11 cellular contexts compared by ENCODE assay signal in genomic region chr7:116353614-116354013, GRCh38.
DNase-seq lines count a peak whose midpoint lies in the region; ATAC-seq and TF ChIP-seq lines count a peak whose summit lies in the region.
"Had no signal": no experiment of that assay in that cellular context is flagged by ENCODE, and none has a peak within 500 bp of the region (broad histone marks: within the 10 kb centered on the region; RNA-seq: fewer than 3 reads in every experiment).

No MANE protein-coding gene starts in this region.

- H3K9me3 Mint-ChIP-seq in chondrocyte (ENCODE audit: low read depth) (peaks cover 7% of the 10 kb centered on the region), glutamatergic neuron (ENCODE audit: unreplicated experiment) (no peaks in the 10 kb centered on the region), natural killer cell (no peaks in the 10 kb centered on the region)
- no peaks in the 10 kb centered on the region for H3K9me3 Mint-ChIP-seq in activated CD8-positive, alpha-beta memory T cell treated with anti-CD3 and anti-CD28 coated beads, Interleukin-2, amount 10 ng/mL, durations not matched to agents 7 days and 5 days (ENCODE audit: low read depth)

- H3K36me3 ChIP-seq in right lobe of liver (no peaks in the 10 kb centered on the region), thoracic aorta (no peaks in the 10 kb centered on the region)

- peak overlapping the region; percentile 44 to 69 (median 68) for H3K27ac ChIP-seq in right lobe of liver
- H3K27ac ChIP-seq in thoracic aorta: peak overlapping the region; percentile 79 to 85

- H3K4me1 Mint-ChIP-seq in chondrocyte (ENCODE audit: low read depth): peaks cover 59% of the 10 kb centered on the region
- H3K4me1 Mint-ChIP-seq in activated CD8-positive, alpha-beta memory T cell treated with anti-CD3 and anti-CD28 coated beads, Interleukin-2, amount 10 ng/mL, durations not matched to agents 7 days and 5 days: no peaks in the 10 kb centered on the region
- H3K4me1 Mint-ChIP-seq in glutamatergic neuron (ENCODE audit: low read depth, unreplicated experiment): no peaks in the 10 kb centered on the region
- H3K4me1 Mint-ChIP-seq in natural killer cell: peaks cover 0 to 6% of the 10 kb centered on the region in 2 donors
- H3K4me1 Mint-ChIP-seq: activated naive CD8-positive, alpha-beta T cell treated with anti-CD3 and anti-CD28 coated beads, Interleukin-2, amount 10 ng/mL, durations not matched to agents 7 days and 5 days; naive thymus-derived CD4-positive, alpha-beta T cell had no signal

- H3K27me3 ChIP-seq in right lobe of liver (no peaks in the 10 kb centered on the region), thoracic aorta (replicated peaks; ENCODE audit: insufficient read depth) (no peaks in the 10 kb centered on the region)

- no peak for TF ChIP-seq POLR2A in right lobe of liver (IDR thresholded peaks at IDR 0.05)

- H3K27ac Mint-ChIP-seq in chondrocyte (ENCODE audit: unreplicated experiment) (peak overlapping the region; percentile 98), glutamatergic neuron (ENCODE audit: unreplicated experiment) (no peak overlapping the region), natural killer cell (no peak overlapping the region)
- no peak overlapping the region for H3K27ac Mint-ChIP-seq in activated CD8-positive, alpha-beta memory T cell treated with anti-CD3 and anti-CD28 coated beads, Interleukin-2, amount 10 ng/mL, durations not matched to agents 7 days and 5 days
- H3K27ac Mint-ChIP-seq: activated naive CD8-positive, alpha-beta T cell treated with anti-CD3 and anti-CD28 coated beads, Interleukin-2, amount 10 ng/mL, durations not matched to agents 7 days and 5 days; naive thymus-derived CD4-positive, alpha-beta T cell had no signal

- no peaks in the 10 kb centered on the region for H3K9me3 ChIP-seq in right lobe of liver
- H3K9me3 ChIP-seq in thoracic aorta: no peaks in the 10 kb centered on the region

- intact Hi-C loops in right lobe of liver (cut with DNase I) (no loop called here), natural killer cell (cut with micrococcal nuclease) (no loop called here)

- no peaks in the 10 kb centered on the region for H3K27me3 Mint-ChIP-seq in chondrocyte (ENCODE audit: low read depth)
- peaks cover 21% of the 10 kb centered on the region for H3K27me3 Mint-ChIP-seq in activated CD8-positive, alpha-beta memory T cell treated with anti-CD3 and anti-CD28 coated beads, Interleukin-2, amount 10 ng/mL, durations not matched to agents 7 days and 5 days
- peaks cover 2% of the 10 kb centered on the region for H3K27me3 Mint-ChIP-seq in glutamatergic neuron (ENCODE audit: unreplicated experiment)
- peaks cover 7 to 9% of the 10 kb centered on the region in 2 donors for H3K27me3 Mint-ChIP-seq in natural killer cell (ENCODE audit: low read depth in 2 of 2)

- H3K36me3 Mint-ChIP-seq in chondrocyte (ENCODE audit: low read depth) (no peaks in the 10 kb centered on the region), glutamatergic neuron (ENCODE audit: unreplicated experiment) (no peaks in the 10 kb centered on the region), natural killer cell (no peaks in the 10 kb centered on the region)
- H3K36me3 Mint-ChIP-seq in activated CD8-positive, alpha-beta memory T cell treated with anti-CD3 and anti-CD28 coated beads, Interleukin-2, amount 10 ng/mL, durations not matched to agents 7 days and 5 days: no peaks in the 10 kb centered on the region
- H3K36me3 Mint-ChIP-seq: activated naive CD8-positive, alpha-beta T cell treated with anti-CD3 and anti-CD28 coated beads, Interleukin-2, amount 10 ng/mL, durations not matched to agents 7 days and 5 days; naive thymus-derived CD4-positive, alpha-beta T cell had no signal

- CTCF ChIA-PET in activated CD8-positive, alpha-beta memory T cell treated with anti-CD3 and anti-CD28 coated beads, Interleukin-2, amount 10 ng/mL, durations not matched to agents 7 days and 5 days (lab: Charles Lee): no interaction called here

- no peak for TF ChIP-seq CTCF in chondrocyte (IDR thresholded peaks at IDR 0.05)
- no peak for TF ChIP-seq CTCF in right lobe of liver (IDR thresholded peaks at IDR 0.05)
- no peak for TF ChIP-seq CTCF in thoracic aorta (IDR thresholded peaks at IDR 0.05)
- no peak for TF ChIP-seq CTCF in glutamatergic neuron (IDR thresholded peaks at IDR 0.05; ENCODE audit: partially characterized antibody, unreplicated experiment)
- TF ChIP-seq CTCF in natural killer cell (IDR thresholded peaks at IDR 0.05): no peak

- no peak overlapping the region for H3K4me3 Mint-ChIP-seq in chondrocyte (ENCODE audit: unreplicated experiment)
- no peak overlapping the region for H3K4me3 Mint-ChIP-seq in activated CD8-positive, alpha-beta memory T cell treated with anti-CD3 and anti-CD28 coated beads, Interleukin-2, amount 10 ng/mL, durations not matched to agents 7 days and 5 days
- no peak overlapping the region for H3K4me3 Mint-ChIP-seq in glutamatergic neuron (ENCODE audit: unreplicated experiment)
- no peak overlapping the region for H3K4me3 Mint-ChIP-seq in natural killer cell
- H3K4me3 Mint-ChIP-seq: activated naive CD8-positive, alpha-beta T cell treated with anti-CD3 and anti-CD28 coated beads, Interleukin-2, amount 10 ng/mL, durations not matched to agents 7 days and 5 days; naive thymus-derived CD4-positive, alpha-beta T cell had no signal

- peak; percentile 67 to 78 (median 72) for ATAC-seq in right lobe of liver
- peak; percentile 30 for ATAC-seq in thoracic aorta (ENCODE audit: insufficient number of reproducible peaks, low FRiP score, low read depth)
- ATAC-seq in activated CD8-positive, alpha-beta memory T cell treated with anti-CD3 and anti-CD28 coated beads, Interleukin-2, amount 10 ng/mL, durations not matched to agents 7 days and 5 days: no peak
- no peak for ATAC-seq in natural killer cell
- ATAC-seq: naive thymus-derived CD4-positive, alpha-beta T cell had no signal

- DNase-seq in NCI-H446 treated with DMSO at 0.1 percent for 48 hours (lab: John Stamatoyannopoulos, UW): peak; percentile 20
- DNase-seq in chondrocyte (ENCODE audit: low spot score): no peak
- DNase-seq in right lobe of liver: peak; percentile 81 to 82 (median 82)
- peak; percentile 28 for DNase-seq in thoracic aorta (ENCODE audit: low spot score)
- DNase-seq in mucosa of gallbladder (ENCODE audit: low spot score): no peak
- no peak for DNase-seq in activated CD8-positive, alpha-beta memory T cell treated with anti-CD3 and anti-CD28 coated beads, Interleukin-2, amount 10 ng/mL, durations not matched to agents 7 days and 5 days
- no peak for DNase-seq in glutamatergic neuron
- no peak for DNase-seq in natural killer cell
- DNase-seq: activated naive CD8-positive, alpha-beta T cell treated with anti-CD3 and anti-CD28 coated beads, Interleukin-2, amount 10 ng/mL, durations not matched to agents 7 days and 5 days; naive thymus-derived CD4-positive, alpha-beta T cell; NCI-H510A had no signal

- H3K4me1 ChIP-seq in right lobe of liver: peaks cover 0 to 40% (median 22%) of the 10 kb centered on the region in 4 donors
- H3K4me1 ChIP-seq in thoracic aorta (ENCODE audit: control insufficient read depth in 1 of 2, low read depth in 2 of 2): peaks cover 37 to 53% of the 10 kb centered on the region in 2 donors

- H3K4me3 ChIP-seq in right lobe of liver (no peak overlapping the region), thoracic aorta (no peak overlapping the region)

- 43% methylated on average over 2 of the region's 2 CpGs for WGBS in right lobe of liver (ENCODE audit: insufficient coverage, low coverage, low lambda C conversion rate, missing lambda C conversion rate)

Comparison
In these comparisons a context has a peak if more than half of its experiments do, and no peak if none do; other contexts are left out.
1. DNase-seq: peak in NCI-H446 treated with DMSO at 0.1 percent for 48 hours (single experiment), right lobe of liver (3 of 3) and thoracic aorta (single experiment); none in chondrocyte (single experiment), mucosa of gallbladder (single experiment), activated CD8-positive, alpha-beta memory T cell treated with anti-CD3 and anti-CD28 coated beads, Interleukin-2, amount 10 ng/mL, durations not matched to agents 7 days and 5 days (single experiment), glutamatergic neuron (single experiment) and natural killer cell (single experiment).
2. ATAC-seq: peak in right lobe of liver (4 of 4) and thoracic aorta (single experiment); none in activated CD8-positive, alpha-beta memory T cell treated with anti-CD3 and anti-CD28 coated beads, Interleukin-2, amount 10 ng/mL, durations not matched to agents 7 days and 5 days (single experiment) and natural killer cell (0 of 3).